ENCODE assay signal across 27 cellular contexts in genomic region chr14:106606936-106607335, GRCh38.
"Had no signal": no experiment of that assay in that cellular context is flagged by ENCODE, and none has a peak within 500 bp of the region (broad histone marks: within the 10 kb centered on the region; RNA-seq: fewer than 3 reads in every experiment).

No MANE protein-coding gene starts in this region.

- H3K4me1 ChIP-seq: neural progenitor cell, parathyroid adenoma, psoas muscle, right lobe of liver, sigmoid colon, stomach, thyroid gland, tibial nerve, upper lobe of left lung, vagina had no signal

- H3K27ac Mint-ChIP-seq: nephron; neural progenitor cell; progenitor cell of endocrine pancreas; stimulated activated effector memory CD8-positive, alpha-beta T cell treated with anti-CD3 and anti-CD28 coated beads, Interleukin-12 subunit alpha, Interleukin-12 subunit beta, amount 100 ng/mL, for 72 hours; stimulated activated naive B cell treated with anti-CD40 and anti-IgM and Interleukin-4, amounts not matched to agents 10 μg/mL and 1 μg/mL and 100 μg/mL, for 72 hours; stimulated activated naive CD8-positive, alpha-beta T cell treated with anti-CD3 and anti-CD28 coated beads, Interleukin-15, Interleukin-2, amounts not matched to agents 100 ng/mL and 50 ng/mL, for 24 hours had no signal

- H3K4me1 Mint-ChIP-seq: nephron, neural progenitor cell had no signal

- H3K27me3 Mint-ChIP-seq: progenitor cell of endocrine pancreas had no signal

- H3K9ac ChIP-seq: neural progenitor cell, parathyroid adenoma had no signal

- H3K27me3 ChIP-seq: neural progenitor cell, ovary, right lobe of liver, thyroid gland, tibial nerve, upper lobe of left lung, vagina had no signal

- H3K4me3 ChIP-seq: neural progenitor cell, ovary, psoas muscle, right lobe of liver, sigmoid colon, stomach, thoracic aorta, thyroid gland, tibial nerve, upper lobe of left lung, vagina had no signal

- H3K36me3 ChIP-seq: neural progenitor cell, ovary, right lobe of liver, sigmoid colon, stomach, thoracic aorta, thyroid gland, tibial nerve, upper lobe of left lung, vagina had no signal

- ATAC-seq: psoas muscle; right cardiac atrium; right lobe of liver; stimulated activated effector memory CD8-positive, alpha-beta T cell treated with anti-CD3 and anti-CD28 coated beads, Interleukin-12 subunit alpha, Interleukin-12 subunit beta, amount 100 ng/mL, for 72 hours; stimulated activated naive B cell treated with anti-CD40 and anti-IgM and Interleukin-4, amounts not matched to agents 10 μg/mL and 1 μg/mL and 100 μg/mL, for 72 hours had no signal

- H3K36me3 Mint-ChIP-seq: neural progenitor cell; stimulated activated effector memory CD8-positive, alpha-beta T cell treated with anti-CD3 and anti-CD28 coated beads, Interleukin-12 subunit alpha, Interleukin-12 subunit beta, amount 100 ng/mL, for 72 hours; stimulated activated naive B cell treated with anti-CD40 and anti-IgM and Interleukin-4, amounts not matched to agents 10 μg/mL and 1 μg/mL and 100 μg/mL, for 72 hours had no signal

- H3K9me3 ChIP-seq: ovary, psoas muscle, right lobe of liver, sigmoid colon, stomach, thoracic aorta, thyroid gland, tibial nerve, upper lobe of left lung, vagina had no signal

- H3K27ac ChIP-seq: neural progenitor cell, ovary, parathyroid adenoma, psoas muscle, right lobe of liver, sigmoid colon, stomach, thoracic aorta, thyroid gland, tibial nerve, upper lobe of left lung, vagina had no signal

- H3K4me3 Mint-ChIP-seq: nephron; neural progenitor cell; stimulated activated effector memory CD8-positive, alpha-beta T cell treated with anti-CD3 and anti-CD28 coated beads, Interleukin-12 subunit alpha, Interleukin-12 subunit beta, amount 100 ng/mL, for 72 hours; stimulated activated naive B cell treated with anti-CD40 and anti-IgM and Interleukin-4, amounts not matched to agents 10 μg/mL and 1 μg/mL and 100 μg/mL, for 72 hours; stimulated activated naive CD8-positive, alpha-beta T cell treated with anti-CD3 and anti-CD28 coated beads, Interleukin-15, Interleukin-2, amounts not matched to agents 100 ng/mL and 50 ng/mL, for 24 hours had no signal

- H3K4me2 ChIP-seq: neural progenitor cell had no signal

- H3K9me3 Mint-ChIP-seq: stimulated activated effector memory CD8-positive, alpha-beta T cell treated with anti-CD3 and anti-CD28 coated beads, Interleukin-12 subunit alpha, Interleukin-12 subunit beta, amount 100 ng/mL, for 72 hours; stimulated activated naive B cell treated with anti-CD40 and anti-IgM and Interleukin-4, amounts not matched to agents 10 μg/mL and 1 μg/mL and 100 μg/mL, for 72 hours; stimulated activated naive CD8-positive, alpha-beta T cell treated with anti-CD3 and anti-CD28 coated beads, Interleukin-15, Interleukin-2, amounts not matched to agents 100 ng/mL and 50 ng/mL, for 24 hours had no signal

- DNase-seq: occipital lobe; ovary; posterior cingulate gyrus; psoas muscle; right cardiac atrium; right lobe of liver; sigmoid colon; small intestine; stimulated activated CD4-positive, alpha-beta T cell treated with anti-CD3 and anti-CD28 coated beads, Interleukin-15, amount 100 ng/mL, for 24 hours; stimulated activated CD4-positive, alpha-beta T cell treated with anti-CD3 and anti-CD28 coated beads, Interleukin-2, amount 100 ng/mL, for 24 hours; stimulated activated CD4-positive, alpha-beta T cell treated with anti-CD3 and anti-CD28 coated beads, Interleukin-2, amount 100 ng/mL, for 48 hours; stimulated activated CD4-positive, alpha-beta T cell treated with anti-CD3 and anti-CD28 coated beads, Interleukin-4, amount 100 ng/mL, for 24 hours; stimulated activated naive B cell treated with anti-CD40 and anti-IgM and Interleukin-4, amounts not matched to agents 10 μg/mL and 1 μg/mL and 100 μg/mL, for 72 hours; stimulated activated naive CD4-positive, alpha-beta T cell treated with Interleukin-2 at 50 U/mL for 16 hours; stomach; thyroid gland; trophoblast cell; upper lobe of left lung had no signal
